Comparison of ENCODE assay signal across 14 cellular contexts in the genomic region with DNA sequence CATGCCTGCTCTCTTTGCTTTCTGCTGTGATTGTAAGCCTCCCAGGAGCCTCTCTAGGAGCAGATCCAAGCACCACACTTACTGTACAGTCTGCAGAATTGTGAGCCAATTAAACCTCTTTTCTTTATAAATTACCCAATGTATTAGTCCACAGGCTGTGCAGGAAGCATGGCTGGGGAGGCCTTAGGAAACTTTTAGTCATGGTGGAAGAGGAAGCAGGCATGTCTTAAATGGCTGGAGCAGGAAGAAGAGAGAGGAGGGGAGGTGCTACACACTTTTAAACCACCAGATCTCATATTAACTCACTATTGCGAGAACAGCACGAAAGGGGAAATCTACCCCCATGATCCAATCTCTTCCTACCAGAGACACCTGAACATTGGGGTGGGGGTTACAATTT.
"Had no signal": no experiment of that assay in that cellular context is flagged by ENCODE, and none has a peak within 500 bp of the region (broad histone marks: within the 10 kb centered on the region; RNA-seq: fewer than 3 reads in every experiment).

No MANE protein-coding gene starts in this region.

- H3K36me3 ChIP-seq: thyroid gland had no signal

- H3K27ac Mint-ChIP-seq: activated naive CD4-positive, alpha-beta T cell treated with anti-CD3 and anti-CD28 coated beads, Interleukin-2, amount 10 ng/mL, durations not matched to agents 7 days and 5 days; activated T-cell treated with anti-CD3 and anti-CD28 coated beads, Interleukin-2, amount 50 U/mL, for 24 hours; dendritic cell treated with granulocyte-macrophage colony-stimulating factor and Interleukin-4, amounts not matched to agents 40 ng/mL and 50 ng/mL, for 4 days; stimulated activated effector memory CD8-positive, alpha-beta T cell treated with anti-CD3 and anti-CD28 coated beads, Interleukin-12 subunit alpha, Interleukin-12 subunit beta, amount 100 ng/mL, for 72 hours had no signal

- FAIRE-seq: astrocyte, islet of Langerhans, urothelium cell line had no signal

- H3K4me1 Mint-ChIP-seq: activated naive CD4-positive, alpha-beta T cell treated with anti-CD3 and anti-CD28 coated beads, Interleukin-2, amount 10 ng/mL, durations not matched to agents 7 days and 5 days; stimulated activated effector memory CD8-positive, alpha-beta T cell treated with anti-CD3 and anti-CD28 coated beads, Interleukin-12 subunit alpha, Interleukin-12 subunit beta, amount 100 ng/mL, for 72 hours had no signal

- H3K9me3 ChIP-seq: thyroid gland had no signal

- ATAC-seq: stimulated activated effector memory CD8-positive, alpha-beta T cell treated with anti-CD3 and anti-CD28 coated beads, Interleukin-12 subunit alpha, Interleukin-12 subunit beta, amount 100 ng/mL, for 72 hours had no signal

- H3K4me1 ChIP-seq: thyroid gland had no signal

- H3K4me3 ChIP-seq: lung, thyroid gland had no signal

- H3K4me3 Mint-ChIP-seq: activated naive CD4-positive, alpha-beta T cell treated with anti-CD3 and anti-CD28 coated beads, Interleukin-2, amount 10 ng/mL, durations not matched to agents 7 days and 5 days; activated T-cell treated with anti-CD3 and anti-CD28 coated beads, Interleukin-2, amount 50 U/mL, for 24 hours; dendritic cell treated with granulocyte-macrophage colony-stimulating factor and Interleukin-4, amounts not matched to agents 40 ng/mL and 50 ng/mL, for 4 days; stimulated activated effector memory CD8-positive, alpha-beta T cell treated with anti-CD3 and anti-CD28 coated beads, Interleukin-12 subunit alpha, Interleukin-12 subunit beta, amount 100 ng/mL, for 72 hours had no signal

- H3K27ac ChIP-seq: thyroid gland, WERI-Rb-1 had no signal

- H3K27me3 Mint-ChIP-seq: activated naive CD4-positive, alpha-beta T cell treated with anti-CD3 and anti-CD28 coated beads, Interleukin-2, amount 10 ng/mL, durations not matched to agents 7 days and 5 days; activated T-cell treated with anti-CD3 and anti-CD28 coated beads, Interleukin-2, amount 50 U/mL, for 24 hours; dendritic cell treated with granulocyte-macrophage colony-stimulating factor and Interleukin-4, amounts not matched to agents 40 ng/mL and 50 ng/mL, for 4 days had no signal

- DNase-seq: activated CD4-positive, alpha-beta T cell treated with anti-CD3 and anti-CD28 coated beads, Interleukin-2, amount 50 U/mL, for 48 hours; activated naive CD4-positive, alpha-beta T cell treated with anti-CD3 and anti-CD28 coated beads, Interleukin-2, amount 10 ng/mL, durations not matched to agents 7 days and 5 days; activated T-cell treated with anti-CD3 and anti-CD28 coated beads, Interleukin-2, amount 50 U/mL, for 24 hours; erythroblast; midbrain; T-helper 9 cell; thyroid gland; WERI-Rb-1 had no signal

- H3K27me3 ChIP-seq: thyroid gland had no signal
